2 cellular contexts compared by ENCODE assay signal in genomic region chr13:22235950-22236290, GRCh38.
TF ChIP-seq lines count a peak whose summit lies in the region.

No MANE protein-coding gene starts in this region.

TF ChIP-seq in WTC11, 78 proteins besides CTCF, POLR2A, EP300 and RAD21 (continued from another document and continues in another):
- TF ChIP-seq ZNF281 (CRISPR knock-in tag; IDR thresholded peaks at IDR 0.05) (no peak), ZBTB43 (CRISPR knock-in tag; IDR thresholded peaks at IDR 0.05) (no peak), ARID4B (CRISPR knock-in tag; IDR thresholded peaks at IDR 0.05; ENCODE audit: borderline replicate concordance) (no peak), ZNF263 (CRISPR knock-in tag; IDR thresholded peaks at IDR 0.05; ENCODE audit: low read depth) (no peak), NR3C1 (CRISPR knock-in tag; conservative IDR thresholded peaks at IDR 0.05; ENCODE audit: low read depth) (no peak), ATF6 (CRISPR knock-in tag; IDR thresholded peaks at IDR 0.05) (no peak), JUN (CRISPR knock-in tag; IDR thresholded peaks at IDR 0.05) (no peak), SMAD4 (CRISPR knock-in tag; IDR thresholded peaks at IDR 0.05) (no peak)

TF ChIP-seq in SK-N-SH treated with all-trans-retinoic acid at 6 μM for 48 hours, 23 proteins besides CTCF, POLR2A, EP300 and RAD21 (continued from another document):
- TF ChIP-seq ZNF565 (CRISPR knock-in tag; conservative IDR thresholded peaks at IDR 0.05; ENCODE audit: low read depth) (no peak), PPARA (CRISPR knock-in tag; IDR thresholded peaks at IDR 0.05; ENCODE audit: borderline replicate concordance) (no peak), ESRRG (CRISPR knock-in tag; IDR thresholded peaks at IDR 0.05) (no peak), TSHZ2 (CRISPR knock-in tag; IDR thresholded peaks at IDR 0.05) (no peak), ISL1 (CRISPR knock-in tag; IDR thresholded peaks at IDR 0.05) (no peak), OSR1 (CRISPR knock-in tag; IDR thresholded peaks at IDR 0.05) (no peak), SNAI2 (CRISPR knock-in tag; IDR thresholded peaks at IDR 0.05) (no peak), PATZ1 (CRISPR knock-in tag; IDR thresholded peaks at IDR 0.05; ENCODE audit: borderline replicate concordance) (no peak)
